7 cellular contexts compared by ENCODE assay signal in genomic region chr22:35349704-35350538, GRCh38. TPM values are rescaled to one million over a fixed set of nuclear protein-coding genes. Genes with fewer than 3 reads are reported as not detected.
DNase-seq lines count a peak whose midpoint lies in the region; ATAC-seq, FAIRE-seq and TF ChIP-seq lines count a peak whose summit lies in the region.

No MANE protein-coding gene starts in this region.

- FAIRE-seq in keratinocyte (lab: Jason Lieb, UNC), result no peak

- H3K36me3 Mint-ChIP-seq in naive thymus-derived CD8-positive, alpha-beta T cell, result peaks cover 0 to 7% (median 0%) of the 10 kb centered on the region in 3 donors
- H3K36me3 Mint-ChIP-seq in activated T-helper 1 cell treated with anti-CD3 and anti-CD28 coated beads, Interleukin-12 subunit alpha, Interleukin-12 subunit beta, Interleukin-2, Interleukin-4 antibody, amounts not matched to agents 30 ng/mL and 10 ng/mL and 1 ng/mL, durations not matched to agents 14 hours and 24 hours and 36 hours (ENCODE audit: low read depth), result peaks cover 4% of the 10 kb centered on the region

- no peak for ATAC-seq in HG02970 (IDR thresholded peaks at IDR 0.05; ENCODE audit: low FRiP score, unreplicated experiment)
- ATAC-seq in naive thymus-derived CD8-positive, alpha-beta T cell, result no peak

- CTCF ChIA-PET in HEK293 (lab: Yijun Ruan, JAX), result interaction anchor here (0.6 to 2.9 kb wide), 25 partner anchors 8 to 1484 kb away, joined by 3 to 33 read pairs (median 5); partner anchors contain the start of gene HMOX1

- H3K36me3 ChIP-seq in HEK293 (ENCODE audit: control insufficient read depth in 2 of 2, insufficient read depth in 1 of 2, low read length in 2 of 2) (peaks cover 0 to 15% of the 10 kb centered on the region in 2 experiments; a peak in 1 of 3 replicates), keratinocyte (ENCODE audit: control insufficient read depth in 2 of 2, extremely low read depth in 1 of 2, insufficient read depth in 2 of 2, low read length in 2 of 2) (peaks cover 0 to 3% of the 10 kb centered on the region in 2 experiments), stomach smooth muscle (ENCODE audit: control insufficient read depth in 2 of 2, insufficient read depth in 2 of 2, low read length in 2 of 2) (peaks cover 5 to 6% of the 10 kb centered on the region in 2 donors)

- no peak overlapping the region for H3K4me3 ChIP-seq in HEK293 (ENCODE audit: low read depth, low read length)
- no peak overlapping the region for H3K4me3 ChIP-seq in keratinocyte (ENCODE audit: control insufficient read depth in 2 of 3, extremely low read depth in 1 of 3, insufficient read depth in 2 of 3, low read depth in 1 of 3, low read length in 3 of 3)
- H3K4me3 ChIP-seq in stomach smooth muscle (ENCODE audit: low read length in 2 of 2), result peak overlapping the region in 1 of 2 donors; percentile 82

- peaks cover 14 to 31% (median 28%) of the 10 kb centered on the region in 4 donors for H3K4me1 Mint-ChIP-seq in naive thymus-derived CD8-positive, alpha-beta T cell
- peaks cover 27% of the 10 kb centered on the region for H3K4me1 Mint-ChIP-seq in activated T-helper 1 cell treated with anti-CD3 and anti-CD28 coated beads, Interleukin-12 subunit alpha, Interleukin-12 subunit beta, Interleukin-2, Interleukin-4 antibody, amounts not matched to agents 30 ng/mL and 10 ng/mL and 1 ng/mL, durations not matched to agents 14 hours and 24 hours and 36 hours (ENCODE audit: low read depth)

- H3K9me1 ChIP-seq in keratinocyte (ENCODE audit: control insufficient read depth, extremely low read depth, insufficient read depth, low read length), result no peaks in the 10 kb centered on the region

- no peak overlapping the region for H3K4me2 ChIP-seq in keratinocyte (ENCODE audit: control insufficient read depth, extremely low read depth, insufficient read depth, low read depth, low read length)

- H3K27me3 Mint-ChIP-seq in naive thymus-derived CD8-positive, alpha-beta T cell, result peaks cover 2 to 18% (median 5%) of the 10 kb centered on the region in 5 donors
- H3K27me3 Mint-ChIP-seq in activated T-helper 1 cell treated with anti-CD3 and anti-CD28 coated beads, Interleukin-12 subunit alpha, Interleukin-12 subunit beta, Interleukin-2, Interleukin-4 antibody, amounts not matched to agents 30 ng/mL and 10 ng/mL and 1 ng/mL, durations not matched to agents 14 hours and 24 hours and 36 hours (ENCODE audit: insufficient read depth), result peaks cover 3% of the 10 kb centered on the region

- H3K79me2 ChIP-seq in keratinocyte (ENCODE audit: control insufficient read depth, insufficient read depth, low read length), result no peaks in the 10 kb centered on the region

- H3K9me3 ChIP-seq in HEK293 (ENCODE audit: control insufficient read depth, insufficient read depth, low read depth, low read length) (no peaks in the 10 kb centered on the region), keratinocyte (ENCODE audit: control insufficient read depth, low read depth, low read length) (no peaks in the 10 kb centered on the region), stomach smooth muscle (ENCODE audit: control insufficient read depth in 2 of 2, low read length in 2 of 2) (no peaks in the 10 kb centered on the region)

- H3K27ac ChIP-seq in HEK293 (ENCODE audit: extremely low read depth, low read depth, low read length), result no peak overlapping the region
- H3K27ac ChIP-seq in keratinocyte (ENCODE audit: control insufficient read depth, insufficient read depth, low read length), result no peak overlapping the region
- peak overlapping the region; percentile 69 for H3K27ac ChIP-seq in stomach smooth muscle (ENCODE audit: low read length)

- DNase-seq in RPMI7951 (ENCODE audit: low read depth) (peak; percentile 32), keratinocyte (ENCODE audit: low read depth, low spot score) (no peak)
- no peak for DNase-seq in naive thymus-derived CD8-positive, alpha-beta T cell
- no peak for DNase-seq in activated T-helper 1 cell treated with anti-CD3 and anti-CD28 coated beads, Interleukin-12 subunit alpha, Interleukin-12 subunit beta, Interleukin-2, Interleukin-4 antibody, amounts not matched to agents 30 ng/mL and 10 ng/mL and 1 ng/mL, durations not matched to agents 14 hours and 24 hours and 36 hours (ENCODE audit: low spot score)

- peak overlapping the region in 3 of 10 donors; percentile 29 to 76 (median 30) for H3K4me3 Mint-ChIP-seq in naive thymus-derived CD8-positive, alpha-beta T cell
- no peak overlapping the region for H3K4me3 Mint-ChIP-seq in activated T-helper 1 cell treated with anti-CD3 and anti-CD28 coated beads, Interleukin-12 subunit alpha, Interleukin-12 subunit beta, Interleukin-2, Interleukin-4 antibody, amounts not matched to agents 30 ng/mL and 10 ng/mL and 1 ng/mL, durations not matched to agents 14 hours and 24 hours and 36 hours

- H2AFZ ChIP-seq in keratinocyte (ENCODE audit: control insufficient read depth, low read length), result peak overlapping the region; percentile 83

- TF ChIP-seq CTCF in HEK293 (tag by site-specific recombination; IDR thresholded peaks at IDR 0.05) (no peak), keratinocyte (optimal IDR thresholded peaks at IDR 0.05 in 1 of 3, IDR thresholded peaks at IDR 0.05 in 1 of 3, conservative IDR thresholded peaks at IDR 0.05 in 1 of 3; ENCODE audit: extremely low read depth in 1 of 3, insufficient read depth in 2 of 3, low read length in 3 of 3) (no peak)

- H3K9me3 Mint-ChIP-seq in naive thymus-derived CD8-positive, alpha-beta T cell, result no peaks in the 10 kb centered on the region
- H3K9me3 Mint-ChIP-seq in activated T-helper 1 cell treated with anti-CD3 and anti-CD28 coated beads, Interleukin-12 subunit alpha, Interleukin-12 subunit beta, Interleukin-2, Interleukin-4 antibody, amounts not matched to agents 30 ng/mL and 10 ng/mL and 1 ng/mL, durations not matched to agents 14 hours and 24 hours and 36 hours, result no peaks in the 10 kb centered on the region

- no peak overlapping the region for H3K27ac Mint-ChIP-seq in naive thymus-derived CD8-positive, alpha-beta T cell
- no peak overlapping the region for H3K27ac Mint-ChIP-seq in activated T-helper 1 cell treated with anti-CD3 and anti-CD28 coated beads, Interleukin-12 subunit alpha, Interleukin-12 subunit beta, Interleukin-2, Interleukin-4 antibody, amounts not matched to agents 30 ng/mL and 10 ng/mL and 1 ng/mL, durations not matched to agents 14 hours and 24 hours and 36 hours

- peak overlapping the region; percentile 82 for H3K9ac ChIP-seq in keratinocyte (ENCODE audit: control insufficient read depth, extremely low read depth, insufficient read depth, low read length)
- H3K9ac ChIP-seq in stomach smooth muscle (ENCODE audit: low read length in 2 of 2), result peak overlapping the region; percentile 70 to 75

- H4K20me1 ChIP-seq in keratinocyte (ENCODE audit: control insufficient read depth, extremely low read depth, insufficient read depth, low read length), result no peaks in the 10 kb centered on the region

- POLR2A ChIA-PET in HEK293 (lab: Yijun Ruan, JAX), result interaction anchor here (0.9 kb wide), 1 partner anchor 64 kb away, joined by 5 read pairs; no protein-coding TSS in a partner anchor
- POLR2A ChIA-PET in naive thymus-derived CD8-positive, alpha-beta T cell (lab: Charles Lee), result interaction anchor here (1.3 kb wide), 1 partner anchor 231 kb away, joined by 3 read pairs; no protein-coding TSS in a partner anchor

- intact Hi-C loops in activated T-helper 1 cell treated with anti-CD3 and anti-CD28 coated beads, Interleukin-12 subunit alpha, Interleukin-12 subunit beta, Interleukin-2, Interleukin-4 antibody, amounts not matched to agents 30 ng/mL and 10 ng/mL and 1 ng/mL, durations not matched to agents 14 hours and 24 hours and 36 hours (cut with micrococcal nuclease), result loop anchor here (1.0 to 5.0 kb wide), 7 partner anchors 31 to 774 kb away; partner anchors contain the start of genes HMOX1 and MCM5

- H3K27me3 ChIP-seq in keratinocyte (ENCODE audit: control insufficient read depth, extremely low read depth, insufficient read depth, low read length) (no peaks in the 10 kb centered on the region), stomach smooth muscle (ENCODE audit: control insufficient read depth in 1 of 2, insufficient read depth in 2 of 2, low read length in 2 of 2) (no peaks in the 10 kb centered on the region)

- dilution Hi-C loops in keratinocyte (cut with MboI; ENCODE audit: extremely low pct_ligation_motif_present, low sequenced_read_pairs), result no loop called here

- no peaks in the 10 kb centered on the region for H3K4me1 ChIP-seq in HEK293 (ENCODE audit: control insufficient read depth, insufficient read depth, low read length)
- peaks cover 10% of the 10 kb centered on the region for H3K4me1 ChIP-seq in keratinocyte (ENCODE audit: control insufficient read depth, extremely low read depth, insufficient read depth, low read length)
- H3K4me1 ChIP-seq in stomach smooth muscle (ENCODE audit: control insufficient read depth, insufficient read depth, low read length), result peaks cover 27% of the 10 kb centered on the region

RNA-seq across cellular contexts. Expression of gene HMOX1, which starts 31.0 kb away (rescaled TPM):
- 22.6 and 25.4 TPM in 2 replicates for total RNA-seq in RPMI7951 (2014; rRNA removed; shearing (Covaris generic))
- polyA plus RNA-seq in keratinocyte, result 1.5 to 4.5 TPM (median 2.5 TPM) in 3 replicates
- polyA plus RNA-seq in keratinocyte (2011; ENCODE audit: low read depth), result 12.7 TPM
- polyA plus RNA-seq in keratinocyte (2011; cell fraction: cytosol; rRNA removed), result 2.9 and 3.4 TPM in 2 replicates
- polyA plus RNA-seq in keratinocyte (2011; cell fraction: nucleus; rRNA removed), result 4.1 and 4.6 TPM in 2 replicates
- polyA plus RNA-seq in keratinocyte (2012; ENCODE audit: low replicate concordance), result 4.4 and 98.2 TPM in 2 replicates
- polyA minus RNA-seq in keratinocyte, result 1.4 to 6.3 TPM (median 1.9 TPM) in 3 replicates
- 2.3 TPM for polyA minus RNA-seq in keratinocyte (2011; cell fraction: cytosol; rRNA and poly(A)+ RNA removed)
- 2.9 and 5.5 TPM in 2 replicates for polyA minus RNA-seq in keratinocyte (2011; cell fraction: nucleus; rRNA and poly(A)+ RNA removed)
- total RNA-seq in naive thymus-derived CD8-positive, alpha-beta T cell, result 1 to 10 TPM; 2.6 to 3.1 TPM
- polyA plus RNA-seq in naive thymus-derived CD8-positive, alpha-beta T cell, result under 1 TPM in 1 of 3 donors, not detected in 2; 0.65 TPM
- 1.6 and 2.0 TPM in 2 replicates for total RNA-seq in activated T-helper 1 cell treated with anti-CD3 and anti-CD28 coated beads, Interleukin-12 subunit alpha, Interleukin-12 subunit beta, Interleukin-2, Interleukin-4 antibody, amounts not matched to agents 30 ng/mL and 10 ng/mL and 1 ng/mL, durations not matched to agents 14 hours and 24 hours and 36 hours

RNA-seq across cellular contexts. Expression of gene MCM5, which starts 50.0 kb away (rescaled TPM):
- total RNA-seq in RPMI7951 (2014; rRNA removed; shearing (Covaris generic)), result 71.1 and 79.7 TPM in 2 replicates
- 10.6 to 31.1 TPM (median 24.4 TPM) in 3 replicates for polyA plus RNA-seq in keratinocyte
- polyA plus RNA-seq in keratinocyte (2011; ENCODE audit: low read depth), result 2.7 TPM
- 6.5 and 9.5 TPM in 2 replicates for polyA plus RNA-seq in keratinocyte (2011; cell fraction: cytosol; rRNA removed)
- polyA plus RNA-seq in keratinocyte (2011; cell fraction: nucleus; rRNA removed), result 10.3 and 13.1 TPM in 2 replicates
- 3.2 and 38.1 TPM in 2 replicates for polyA plus RNA-seq in keratinocyte (2012; ENCODE audit: low replicate concordance)
- polyA minus RNA-seq in keratinocyte, result 22.6 to 45.8 TPM (median 45.6 TPM) in 3 replicates
- 17.8 TPM for polyA minus RNA-seq in keratinocyte (2011; cell fraction: cytosol; rRNA and poly(A)+ RNA removed)
- 14.0 and 14.7 TPM in 2 replicates for polyA minus RNA-seq in keratinocyte (2011; cell fraction: nucleus; rRNA and poly(A)+ RNA removed)
- 10 to 100 TPM; 64.3 to 68.1 TPM for total RNA-seq in naive thymus-derived CD8-positive, alpha-beta T cell
- polyA plus RNA-seq in naive thymus-derived CD8-positive, alpha-beta T cell, result 10 to 100 TPM; 22.3 to 25.6 (median 25.6) TPM
- 297 and 307 TPM in 2 replicates for total RNA-seq in activated T-helper 1 cell treated with anti-CD3 and anti-CD28 coated beads, Interleukin-12 subunit alpha, Interleukin-12 subunit beta, Interleukin-2, Interleukin-4 antibody, amounts not matched to agents 30 ng/mL and 10 ng/mL and 1 ng/mL, durations not matched to agents 14 hours and 24 hours and 36 hours

RNA-seq across cellular contexts. Expression of gene TOM1, which starts 50.2 kb away (rescaled TPM):
- 17.2 and 19.7 TPM in 2 replicates for total RNA-seq in RPMI7951 (2014; rRNA removed; shearing (Covaris generic))
- polyA plus RNA-seq in keratinocyte, result 17.4 to 32.5 TPM (median 18.3 TPM) in 3 replicates
- polyA plus RNA-seq in keratinocyte (2011; ENCODE audit: low read depth), result 38.2 TPM
- polyA plus RNA-seq in keratinocyte (2011; cell fraction: cytosol; rRNA removed), result 22.5 and 30.3 TPM in 2 replicates
- 32.1 and 38.9 TPM in 2 replicates for polyA plus RNA-seq in keratinocyte (2011; cell fraction: nucleus; rRNA removed)
- polyA plus RNA-seq in keratinocyte (2012; ENCODE audit: low replicate concordance), result 11.5 and 46.8 TPM in 2 replicates
- polyA minus RNA-seq in keratinocyte, result 33.9 to 70.0 TPM (median 46.7 TPM) in 3 replicates
- 24.4 TPM for polyA minus RNA-seq in keratinocyte (2011; cell fraction: cytosol; rRNA and poly(A)+ RNA removed)
- polyA minus RNA-seq in keratinocyte (2011; cell fraction: nucleus; rRNA and poly(A)+ RNA removed), result 17.6 and 30.5 TPM in 2 replicates
- total RNA-seq in naive thymus-derived CD8-positive, alpha-beta T cell, result 10 to 100 TPM; 45.9 to 47.8 TPM
- 10 to 100 TPM; 26.6 to 29.6 (median 29.2) TPM for polyA plus RNA-seq in naive thymus-derived CD8-positive, alpha-beta T cell
- total RNA-seq in activated T-helper 1 cell treated with anti-CD3 and anti-CD28 coated beads, Interleukin-12 subunit alpha, Interleukin-12 subunit beta, Interleukin-2, Interleukin-4 antibody, amounts not matched to agents 30 ng/mL and 10 ng/mL and 1 ng/mL, durations not matched to agents 14 hours and 24 hours and 36 hours, result 16.8 and 19.0 TPM in 2 replicates
